Comparison of ENCODE assay signal across 17 cellular contexts in the genomic region with DNA sequence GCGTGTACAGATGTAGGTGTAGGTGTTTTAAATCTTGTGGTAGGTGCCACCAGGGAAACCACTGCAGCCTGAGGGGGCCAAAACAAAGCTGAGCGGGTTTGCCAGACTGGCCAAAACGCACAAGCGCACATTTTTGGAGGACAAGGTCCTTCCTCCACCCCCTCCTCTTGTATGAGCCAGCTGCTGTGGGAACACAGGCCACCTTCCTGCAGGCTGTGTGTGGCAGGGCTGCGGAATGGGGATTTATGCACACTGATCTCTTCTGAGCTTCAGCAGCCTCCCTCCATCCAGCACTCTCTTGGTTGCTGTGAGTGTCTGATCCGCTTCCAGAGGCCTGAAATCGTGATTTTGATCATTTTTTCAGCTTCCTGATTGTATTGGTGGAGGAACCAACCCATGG. TPM values are rescaled to one million over a fixed set of nuclear protein-coding genes. Genes with fewer than 3 reads are reported as not detected.
DNase-seq lines count a peak whose midpoint lies in the region; ATAC-seq and TF ChIP-seq lines count a peak whose summit lies in the region.
"Had no signal": no experiment of that assay in that cellular context is flagged by ENCODE, and none has a peak within 500 bp of the region (broad histone marks: within the 10 kb centered on the region; RNA-seq: fewer than 3 reads in every experiment).

No MANE protein-coding gene starts in this region.

- TF ChIP-seq CTCF in WERI-Rb-1 (IDR thresholded peaks at IDR 0.05; ENCODE audit: low read depth, low read length) = no peak
- TF ChIP-seq CTCF in Peyer's patch (IDR thresholded peaks at IDR 0.05) = no peak

- H3K36me3 ChIP-seq in WERI-Rb-1 = peaks cover 19% of the 10 kb centered on the region
- H3K36me3 ChIP-seq in Peyer's patch = peaks cover 0 to 14% (median 0%) of the 10 kb centered on the region in 3 donors

- peaks cover 0 to 5% (median 0%) of the 10 kb centered on the region in 4 donors for H3K4me1 ChIP-seq in Peyer's patch
- H3K4me1 ChIP-seq: BE2C had no signal

- peak overlapping the region; percentile 7; the same call in 1 of the 2 replicates for H3K27ac ChIP-seq in WERI-Rb-1
- no peak overlapping the region for H3K27ac ChIP-seq in Peyer's patch
- H3K27ac ChIP-seq: BLaER1 had no signal

- H3K27me3 ChIP-seq in WERI-Rb-1 (ENCODE audit: insufficient read depth, low read depth, severe bottlenecking) (no peaks in the 10 kb centered on the region), Peyer's patch (no peaks in the 10 kb centered on the region)
- H3K27me3 ChIP-seq: BE2C, BLaER1 had no signal

- no peak for TF ChIP-seq POLR2A in Peyer's patch (IDR thresholded peaks at IDR 0.05)

- ATAC-seq in left lobe of liver = peak; percentile 57

- H3K9me3 ChIP-seq in WERI-Rb-1 (ENCODE audit: severe bottlenecking) = no peaks in the 10 kb centered on the region
- no peaks in the 10 kb centered on the region for H3K9me3 ChIP-seq in Peyer's patch
- H3K9me3 ChIP-seq: BE2C, BLaER1 had no signal

- H3K4me3 ChIP-seq in WERI-Rb-1 (ENCODE audit: low read depth, low read length) (no peak overlapping the region), Peyer's patch (no peak overlapping the region)
- H3K4me3 ChIP-seq: BLaER1 had no signal

- DNase-seq in WERI-Rb-1 (peak; percentile 70), left lobe of liver (ENCODE audit: low spot score) (no peak), Peyer's patch (no peak), MV-4-11 (lab: John Stamatoyannopoulos, UW) (no peak)
- no peak for DNase-seq in stimulated activated CD4-positive, alpha-beta T cell treated with anti-CD3 and anti-CD28 coated beads, Interleukin-15, amount 100 ng/mL, for 24 hours
- DNase-seq: 8988T; ACHN; BE2C; C1 segment of cervical spinal cord; Calu3; CD4-positive, alpha-beta memory T cell; CD4-positive, CD25-positive, alpha-beta regulatory T cell; CD8-positive, alpha-beta memory T cell; COR-L47; DMS79 treated with DMSO at 0.1 percent for 48 hours; GF-D8 had no signal

RNA-seq across cellular contexts. Expression of a gene that starts 22.4 kb away (rescaled TPM):
- 8.2 TPM for total RNA-seq in left lobe of liver
- 100 to 1,000 TPM in 1 of 4 donors, 10 to 100 TPM in 3; 11.6 to 141 (median 16.2) TPM for total RNA-seq in Peyer's patch

RNA-seq across cellular contexts. Expression of a gene that starts 33.2 kb away (rescaled TPM):
- 2.7 TPM for total RNA-seq in left lobe of liver
- total RNA-seq in Peyer's patch = 10 to 100 TPM in 3 of 4 donors, 1 to 10 TPM in 1; 7.4 to 12.3 (median 10.6) TPM
